ENCODE assay signal across 1 cellular context in the genomic region with DNA sequence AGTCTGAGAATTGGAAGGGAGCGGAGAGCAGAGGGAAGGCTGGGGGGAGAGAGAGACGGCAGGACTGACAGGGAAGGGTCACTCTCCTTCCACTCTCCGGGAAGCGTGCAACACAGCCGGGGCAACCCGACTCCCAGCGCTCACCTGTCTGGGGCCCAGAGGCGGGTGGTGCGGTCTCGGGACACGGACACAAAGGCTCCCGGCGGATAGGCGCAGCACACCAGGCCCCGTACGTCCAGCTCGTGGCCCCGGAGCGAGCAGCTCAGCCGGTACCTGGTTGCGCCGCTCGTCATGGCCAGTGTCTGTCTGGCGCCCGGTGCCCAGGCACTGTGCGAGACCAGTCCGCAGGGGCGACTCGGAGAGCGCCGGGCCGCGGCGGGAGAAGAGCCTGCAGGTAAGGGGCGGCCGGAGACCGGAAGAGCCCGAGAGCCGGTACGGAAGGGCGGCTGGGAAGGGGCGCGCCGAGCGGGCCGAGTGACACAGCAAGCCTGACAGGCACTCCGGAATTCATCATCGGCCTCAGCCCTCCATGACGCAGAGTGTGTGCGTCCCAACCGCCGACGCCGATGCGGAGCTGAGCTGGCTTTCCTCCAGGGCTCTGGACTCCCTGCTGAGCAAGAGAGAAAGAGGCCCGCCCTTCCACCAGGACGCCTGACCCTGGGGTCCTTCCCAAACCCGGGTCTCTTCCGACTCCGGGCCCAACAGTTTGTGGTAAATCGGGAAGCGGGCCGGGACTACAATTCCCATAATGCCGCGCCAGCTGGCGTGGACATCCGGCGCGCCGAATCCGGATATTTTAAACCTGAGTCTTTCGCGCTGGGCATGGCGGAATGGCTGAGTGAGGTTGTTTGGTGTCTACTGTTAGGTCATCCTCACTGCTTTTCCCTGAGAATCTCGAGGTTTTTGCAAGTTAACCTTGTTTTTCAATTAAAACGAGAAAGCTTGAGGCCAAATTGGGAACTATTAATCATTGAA.
TF ChIP-seq lines count a peak whose summit lies in the region.

Gene PLAA (minus strand): TSS at position 490 of the 975 bp plus-strand sequence. CDS start 197 bp downstream, at position 293.

TF ChIP-seq in WTC11, 78 proteins besides CTCF, POLR2A, EP300 and RAD21 (continued from another document):
- TF ChIP-seq ZNF425 (CRISPR knock-in tag; conservative IDR thresholded peaks at IDR 0.05): no peak
- no peak for TF ChIP-seq PREB (CRISPR knock-in tag; IDR thresholded peaks at IDR 0.05; ENCODE audit: borderline replicate concordance)
- TF ChIP-seq ELF4 (CRISPR knock-in tag; IDR thresholded peaks at IDR 0.05; ENCODE audit: low read depth): no peak
- 0 out of 2 replicates have a peak, but pooled peaks have one; percentile 39 for TF ChIP-seq SMAD3 (CRISPR knock-in tag; IDR thresholded peaks at IDR 0.05; ENCODE audit: borderline replicate concordance)
- no peak for TF ChIP-seq JUN (CRISPR knock-in tag; IDR thresholded peaks at IDR 0.05)
- no peak for TF ChIP-seq MXD4 (CRISPR knock-in tag; IDR thresholded peaks at IDR 0.05; ENCODE audit: borderline replicate concordance)
- TF ChIP-seq, protein P1, sequence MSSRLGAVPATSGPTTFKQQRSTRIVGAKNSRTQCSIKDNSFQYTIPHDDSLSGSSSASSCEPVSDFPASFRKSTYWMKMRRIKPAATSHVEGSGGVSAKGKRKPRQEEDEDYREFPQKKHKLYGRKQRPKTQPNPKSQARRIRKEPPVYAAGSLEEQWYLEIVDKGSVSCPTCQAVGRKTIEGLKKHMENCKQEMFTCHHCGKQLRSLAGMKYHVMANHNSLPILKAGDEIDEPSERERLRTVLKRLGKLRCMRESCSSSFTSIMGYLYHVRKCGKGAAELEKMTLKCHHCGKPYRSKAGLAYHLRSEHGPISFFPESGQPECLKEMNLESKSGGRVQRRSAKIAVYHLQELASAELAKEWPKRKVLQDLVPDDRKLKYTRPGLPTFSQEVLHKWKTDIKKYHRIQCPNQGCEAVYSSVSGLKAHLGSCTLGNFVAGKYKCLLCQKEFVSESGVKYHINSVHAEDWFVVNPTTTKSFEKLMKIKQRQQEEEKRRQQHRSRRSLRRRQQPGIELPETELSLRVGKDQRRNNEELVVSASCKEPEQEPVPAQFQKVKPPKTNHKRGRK (CRISPR knock-in tag; IDR thresholded peaks at IDR 0.05; ENCODE audit: borderline replicate concordance): no peak
- peak; percentile 92 for TF ChIP-seq FOXK1 (CRISPR knock-in tag; IDR thresholded peaks at IDR 0.05)
- TF ChIP-seq RELA (CRISPR knock-in tag; IDR thresholded peaks at IDR 0.05; ENCODE audit: borderline replicate concordance): peak; percentile 67; the same call in 1 of the 2 replicates
- TF ChIP-seq CBFB (CRISPR knock-in tag; IDR thresholded peaks at IDR 0.05; ENCODE audit: low read depth): peak; percentile 79; the same call in 1 of the 2 replicates
- TF ChIP-seq ETV6 (CRISPR knock-in tag; IDR thresholded peaks at IDR 0.05): peak; percentile 37; the same call in 1 of the 2 replicates
- TF ChIP-seq TEAD1 (CRISPR knock-in tag; IDR thresholded peaks at IDR 0.05): peak; percentile 62; the same call in 1 of the 2 replicates
- TF ChIP-seq NR2C2 (CRISPR knock-in tag; IDR thresholded peaks at IDR 0.05): no peak
- TF ChIP-seq ZNF121 (CRISPR knock-in tag; IDR thresholded peaks at IDR 0.05): no peak
- peak; percentile 92 for TF ChIP-seq MYBL2 (CRISPR knock-in tag; IDR thresholded peaks at IDR 0.05)
- TF ChIP-seq TCF7 (CRISPR knock-in tag; IDR thresholded peaks at IDR 0.05; ENCODE audit: low read depth): no peak
- 0 out of 2 replicates have a peak, but pooled peaks have one; percentile 10 for TF ChIP-seq USF2 (CRISPR knock-in tag; IDR thresholded peaks at IDR 0.05)
- no peak for TF ChIP-seq CDX4 (CRISPR knock-in tag; IDR thresholded peaks at IDR 0.05; ENCODE audit: borderline replicate concordance)
- TF ChIP-seq, protein P2, sequence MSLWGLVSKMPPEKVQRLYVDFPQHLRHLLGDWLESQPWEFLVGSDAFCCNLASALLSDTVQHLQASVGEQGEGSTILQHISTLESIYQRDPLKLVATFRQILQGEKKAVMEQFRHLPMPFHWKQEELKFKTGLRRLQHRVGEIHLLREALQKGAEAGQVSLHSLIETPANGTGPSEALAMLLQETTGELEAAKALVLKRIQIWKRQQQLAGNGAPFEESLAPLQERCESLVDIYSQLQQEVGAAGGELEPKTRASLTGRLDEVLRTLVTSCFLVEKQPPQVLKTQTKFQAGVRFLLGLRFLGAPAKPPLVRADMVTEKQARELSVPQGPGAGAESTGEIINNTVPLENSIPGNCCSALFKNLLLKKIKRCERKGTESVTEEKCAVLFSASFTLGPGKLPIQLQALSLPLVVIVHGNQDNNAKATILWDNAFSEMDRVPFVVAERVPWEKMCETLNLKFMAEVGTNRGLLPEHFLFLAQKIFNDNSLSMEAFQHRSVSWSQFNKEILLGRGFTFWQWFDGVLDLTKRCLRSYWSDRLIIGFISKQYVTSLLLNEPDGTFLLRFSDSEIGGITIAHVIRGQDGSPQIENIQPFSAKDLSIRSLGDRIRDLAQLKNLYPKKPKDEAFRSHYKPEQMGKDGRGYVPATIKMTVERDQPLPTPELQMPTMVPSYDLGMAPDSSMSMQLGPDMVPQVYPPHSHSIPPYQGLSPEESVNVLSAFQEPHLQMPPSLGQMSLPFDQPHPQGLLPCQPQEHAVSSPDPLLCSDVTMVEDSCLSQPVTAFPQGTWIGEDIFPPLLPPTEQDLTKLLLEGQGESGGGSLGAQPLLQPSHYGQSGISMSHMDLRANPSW (CRISPR knock-in tag; conservative IDR thresholded peaks at IDR 0.05; ENCODE audit: low read depth): no peak
- peak; percentile 92 for TF ChIP-seq NFE2L1 (CRISPR knock-in tag; IDR thresholded peaks at IDR 0.05)
